Comparison of ENCODE assay signal across 3 cellular contexts in genomic region chr2:86739889-86740288, GRCh38. TPM values are rescaled to one million over a fixed set of nuclear protein-coding genes. Genes with fewer than 3 reads are reported as not detected.
"Had no signal": no experiment of that assay in that cellular context is flagged by ENCODE, and none has a peak within 500 bp of the region (broad histone marks: within the 10 kb centered on the region; RNA-seq: fewer than 3 reads in every experiment).

No MANE protein-coding gene starts in this region.

RNA-seq across cellular contexts. Expression of gene CD8A, which starts 50.8 kb away (rescaled TPM):
- total RNA-seq: OCI-LY7, RPMI7951, SJSA1 had no signal
